ENCODE assay signal across 14 cellular contexts in the genomic region with DNA sequence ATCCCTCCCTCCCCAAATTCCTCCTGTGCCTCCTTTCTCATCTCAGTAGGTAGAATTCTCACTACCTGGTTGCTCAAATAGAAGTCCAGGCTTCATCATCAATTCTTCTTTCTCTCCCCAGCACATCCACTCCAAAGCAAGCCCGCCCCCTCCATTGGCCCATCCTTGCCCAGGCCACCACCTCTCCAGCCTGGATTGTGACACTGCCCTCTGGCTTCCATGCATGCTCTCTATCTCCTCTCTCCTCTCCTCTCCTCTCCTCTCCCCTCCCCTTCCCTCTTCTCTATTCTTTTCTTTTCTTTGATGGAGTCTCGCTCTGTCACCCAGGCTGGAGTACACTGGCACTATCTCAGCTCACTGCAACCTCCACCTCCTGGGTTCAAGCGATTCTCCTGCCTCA.
"Had no signal": no experiment of that assay in that cellular context is flagged by ENCODE, and none has a peak within 500 bp of the region (broad histone marks: within the 10 kb centered on the region; RNA-seq: fewer than 3 reads in every experiment).

No MANE protein-coding gene starts in this region.

- H3K36me3 ChIP-seq: esophagus squamous epithelium, prostate gland had no signal

- H3K4me2 ChIP-seq: smooth muscle cell had no signal

- ATAC-seq: right cardiac atrium had no signal

- H3K9me3 ChIP-seq: esophagus squamous epithelium, prostate gland had no signal

- H3K4me1 ChIP-seq: esophagus squamous epithelium, prostate gland had no signal

- H3K27ac ChIP-seq: esophagus squamous epithelium, prostate gland had no signal

- FAIRE-seq: endothelial cell of umbilical vein had no signal

- DNase-seq: activated CD4-positive, alpha-beta T cell treated with anti-CD3 and anti-CD28 coated beads for 1 hour; activated CD4-positive, alpha-beta T cell treated with anti-CD3 and anti-CD28 coated beads, Interleukin-2, amount 50 U/mL, for 4 hours; activated naive CD4-positive, alpha-beta T cell; activated naive CD8-positive, alpha-beta T cell treated with anti-CD3 and anti-CD28 coated beads, Interleukin-2, amount 10 ng/mL, durations not matched to agents 7 days and 5 days; activated T-cell treated with anti-CD3 and anti-CD28 coated beads for 4 hours; central memory CD4-positive, alpha-beta T cell; cortex of kidney; effector CD4-positive, alpha-beta T cell; esophagus squamous epithelium; hypothalamus; right cardiac atrium had no signal

- H3K27me3 ChIP-seq: esophagus squamous epithelium had no signal

- H3K4me3 ChIP-seq: esophagus squamous epithelium, prostate gland, smooth muscle cell had no signal
